Comparison of ENCODE assay signal across 1 cellular context in the genomic region with DNA sequence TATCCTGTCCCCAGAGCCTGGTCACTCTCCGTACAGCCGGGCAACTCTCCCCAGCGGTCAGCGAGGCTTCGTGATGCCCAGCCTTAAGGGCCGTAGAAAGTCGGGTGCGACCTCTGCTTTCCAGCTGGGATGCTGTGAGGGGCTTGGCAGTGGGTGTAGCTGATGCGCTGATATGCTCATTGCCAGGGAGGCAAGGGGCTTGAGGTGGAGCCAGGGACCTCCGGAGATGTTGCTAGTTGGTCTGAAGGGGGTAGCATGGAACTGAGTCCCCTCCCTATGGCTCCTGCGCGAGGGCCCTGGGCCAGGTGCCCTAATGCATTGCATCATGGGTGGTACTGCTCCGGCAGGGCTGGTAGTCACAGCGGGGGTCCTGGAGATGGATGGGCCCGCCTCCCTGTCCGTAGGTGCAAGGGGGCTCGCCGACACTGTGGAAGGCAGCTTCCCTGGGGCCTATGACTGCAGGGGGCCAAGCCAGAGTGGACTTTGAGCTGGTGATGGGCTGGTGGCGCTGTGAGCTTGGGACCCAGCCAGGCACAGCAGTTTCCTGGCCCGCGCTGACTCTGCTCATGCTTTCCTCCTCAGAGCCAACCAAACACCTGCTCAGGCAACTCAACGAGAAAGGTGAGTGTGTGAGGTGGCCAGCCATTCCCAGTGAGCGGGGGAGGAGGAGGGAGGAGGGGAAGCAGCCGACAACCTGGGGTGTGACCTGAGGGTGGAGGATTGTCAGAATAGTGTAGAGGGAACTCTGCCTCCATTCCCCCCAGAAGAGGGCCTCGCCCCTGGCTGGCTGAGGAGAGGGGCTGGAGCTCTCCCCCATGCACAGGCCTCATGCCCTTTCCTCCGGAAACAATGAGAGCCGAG.
TF ChIP-seq lines count a peak whose summit lies in the region.

No MANE protein-coding gene starts in this region.

TF ChIP-seq in SK-N-SH treated with all-trans-retinoic acid at 6 μM for 48 hours, 23 proteins besides CTCF, POLR2A, EP300 and RAD21 (continued from another document):
- TF ChIP-seq CREB5 (CRISPR knock-in tag; IDR thresholded peaks at IDR 0.05; ENCODE audit: low read depth) = no peak
- TF ChIP-seq, protein P1, sequence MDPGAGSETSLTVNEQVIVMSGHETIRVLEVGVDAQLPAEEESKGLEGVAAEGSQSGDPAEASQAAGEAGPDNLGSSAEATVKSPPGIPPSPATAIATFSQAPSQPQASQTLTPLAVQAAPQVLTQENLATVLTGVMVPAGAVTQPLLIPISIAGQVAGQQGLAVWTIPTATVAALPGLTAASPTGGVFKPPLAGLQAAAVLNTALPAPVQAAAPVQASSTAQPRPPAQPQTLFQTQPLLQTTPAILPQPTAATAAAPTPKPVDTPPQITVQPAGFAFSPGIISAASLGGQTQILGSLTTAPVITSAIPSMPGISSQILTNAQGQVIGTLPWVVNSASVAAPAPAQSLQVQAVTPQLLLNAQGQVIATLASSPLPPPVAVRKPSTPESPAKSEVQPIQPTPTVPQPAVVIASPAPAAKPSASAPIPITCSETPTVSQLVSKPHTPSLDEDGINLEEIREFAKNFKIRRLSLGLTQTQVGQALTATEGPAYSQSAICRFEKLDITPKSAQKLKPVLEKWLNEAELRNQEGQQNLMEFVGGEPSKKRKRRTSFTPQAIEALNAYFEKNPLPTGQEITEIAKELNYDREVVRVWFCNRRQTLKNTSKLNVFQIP (CRISPR knock-in tag; IDR thresholded peaks at IDR 0.05; ENCODE audit: borderline replicate concordance, low read depth) = no peak
- no peak for TF ChIP-seq ESRRG (CRISPR knock-in tag; IDR thresholded peaks at IDR 0.05)
- no peak for TF ChIP-seq ZNF565 (CRISPR knock-in tag; conservative IDR thresholded peaks at IDR 0.05; ENCODE audit: low read depth)
- no peak for TF ChIP-seq ZC3H10 (CRISPR knock-in tag; IDR thresholded peaks at IDR 0.05)
- TF ChIP-seq ISL1 (CRISPR knock-in tag; IDR thresholded peaks at IDR 0.05) = no peak
- TF ChIP-seq TCF4 (CRISPR knock-in tag; IDR thresholded peaks at IDR 0.05; ENCODE audit: borderline replicate concordance) = no peak
